ENCODE assay signal across 17 cellular contexts in genomic region chr16:8585942-8586341, GRCh38. TPM values are rescaled to one million over a fixed set of nuclear protein-coding genes. Genes with fewer than 3 reads are reported as not detected.
DNase-seq lines count a peak whose midpoint lies in the region; ATAC-seq, FAIRE-seq and TF ChIP-seq lines count a peak whose summit lies in the region.
"Had no signal": no experiment of that assay in that cellular context is flagged by ENCODE, and none has a peak within 500 bp of the region (broad histone marks: within the 10 kb centered on the region; RNA-seq: fewer than 3 reads in every experiment).

No MANE protein-coding gene starts in this region.

- in situ Hi-C loops in HepG2 (cut with HindIII; ENCODE audit: extremely low pct_ligation_motif_present, low pct_unique_long_range_greater_than_20kb): no loop called here

- H3K4me2 ChIP-seq in HepG2 (ENCODE audit: low read depth, low read length): no peak overlapping the region
- H3K4me2 ChIP-seq: A549, BLaER1 had no signal

- intact Hi-C loops in HepG2 (cut with micrococcal nuclease; ENCODE audit: unreplicated experiment) (no loop called here), right lobe of liver (cut with DNase I) (no loop called here)

- no peaks in the 10 kb centered on the region for H4K20me1 ChIP-seq in HepG2 (ENCODE audit: insufficient read depth, low read length)
- H4K20me1 ChIP-seq: BLaER1 had no signal

- BruUV-seq in HepG2 (replicated peaks; lab: Mats Ljungman, UMichigan): no TSS peak

- TF ChIP-seq RAD21 in HepG2 (CRISPR knock-in tag; IDR thresholded peaks at IDR 0.05): no peak

- POLR2A ChIA-PET in HepG2 (lab: Yijun Ruan, JAX): no interaction called here

- H3K36me3 ChIP-seq in HepG2 (replicated peaks in 1 of 2; ENCODE audit: control insufficient read depth in 1 of 2, insufficient read depth in 2 of 2, low read length in 2 of 2): no peaks in the 10 kb centered on the region
- H3K36me3 ChIP-seq in right lobe of liver: no peaks in the 10 kb centered on the region
- H3K36me3 ChIP-seq: BLaER1, HAP-1 had no signal

- H3K27me3 Mint-ChIP-seq in stimulated activated memory B cell treated with anti-CD40 and anti-IgM and Interleukin-4, amounts not matched to agents 10 μg/mL and 1 μg/mL and 100 μg/mL, for 72 hours: peaks cover 33% of the 10 kb centered on the region

- 0% methylated on average over 3 of the region's 3 CpGs for WGBS in HepG2 (ENCODE audit: low lambda C conversion rate)
- WGBS in right lobe of liver (ENCODE audit: insufficient coverage, low coverage, low lambda C conversion rate, missing lambda C conversion rate): 48% methylated on average over 3 of the region's 3 CpGs

- peaks cover 2% of the 10 kb centered on the region for H3K9me3 Mint-ChIP-seq in stimulated activated memory B cell treated with anti-CD40 and anti-IgM and Interleukin-4, amounts not matched to agents 10 μg/mL and 1 μg/mL and 100 μg/mL, for 72 hours
- H3K9me3 Mint-ChIP-seq: HFFc6 had no signal

- no peak overlapping the region for H3K4me3 Mint-ChIP-seq in stimulated activated memory B cell treated with anti-CD40 and anti-IgM and Interleukin-4, amounts not matched to agents 10 μg/mL and 1 μg/mL and 100 μg/mL, for 72 hours
- H3K4me3 Mint-ChIP-seq: CD8-positive, alpha-beta memory T cell; HFFc6 had no signal

- no peaks in the 10 kb centered on the region for H3K36me3 Mint-ChIP-seq in stimulated activated memory B cell treated with anti-CD40 and anti-IgM and Interleukin-4, amounts not matched to agents 10 μg/mL and 1 μg/mL and 100 μg/mL, for 72 hours

- H3K27ac Mint-ChIP-seq in stimulated activated memory B cell treated with anti-CD40 and anti-IgM and Interleukin-4, amounts not matched to agents 10 μg/mL and 1 μg/mL and 100 μg/mL, for 72 hours: no peak overlapping the region
- H3K27ac Mint-ChIP-seq: CD8-positive, alpha-beta memory T cell; HFFc6 had no signal

- no peak overlapping the region for H3K9ac ChIP-seq in HepG2 (ENCODE audit: insufficient read depth, low read depth, low read length)
- H3K9ac ChIP-seq: BLaER1 had no signal

- H3K27ac ChIP-seq in HepG2 (ENCODE audit: extremely low read length, insufficient read depth, low read length) (no peak overlapping the region), right lobe of liver (no peak overlapping the region), caudate nucleus (ENCODE audit: low read depth, low read length) (no peak overlapping the region)
- H3K27ac ChIP-seq: A549, BLaER1 had no signal

- H3K9me3 ChIP-seq in HepG2 (ENCODE audit: low read length) (no peaks in the 10 kb centered on the region), right lobe of liver (no peaks in the 10 kb centered on the region)
- H3K9me3 ChIP-seq: Caco-2, HAP-1 had no signal

- peaks cover 24% of the 10 kb centered on the region for H3K4me1 Mint-ChIP-seq in stimulated activated memory B cell treated with anti-CD40 and anti-IgM and Interleukin-4, amounts not matched to agents 10 μg/mL and 1 μg/mL and 100 μg/mL, for 72 hours

- peak; percentile 18 for FAIRE-seq in HepG2 (lab: Jason Lieb, UNC)
- FAIRE-seq: A549, GM12892 had no signal

- H2AFZ ChIP-seq in HepG2 (ENCODE audit: low read length): no peak overlapping the region

- TF ChIP-seq CTCF in HepG2 (CRISPR knock-in tag; IDR thresholded peaks at IDR 0.05) (no peak), right lobe of liver (IDR thresholded peaks at IDR 0.05) (no peak), fibroblast of mammary gland (conservative IDR thresholded peaks at IDR 0.05; ENCODE audit: control insufficient read depth, insufficient read depth, low read depth, low read length) (no peak)

- no peak for TF ChIP-seq POLR2A in HepG2 (IDR thresholded peaks at IDR 0.05; ENCODE audit: insufficient read depth in 1 of 2, low read depth in 2 of 2, low read length in 2 of 2)
- no peak for TF ChIP-seq POLR2A in right lobe of liver (IDR thresholded peaks at IDR 0.05)

- H3K79me2 ChIP-seq in HepG2 (ENCODE audit: insufficient read depth, low read length): no peaks in the 10 kb centered on the region

- no peak for ATAC-seq in HepG2
- ATAC-seq in right lobe of liver: no peak
- no peak for ATAC-seq in stimulated activated memory B cell treated with anti-CD40 and anti-IgM and Interleukin-4, amounts not matched to agents 10 μg/mL and 1 μg/mL and 100 μg/mL, for 72 hours
- ATAC-seq: A549 had no signal

- TF ChIP-seq EP300 in HepG2 (IDR thresholded peaks at IDR 0.05; ENCODE audit: low read depth in 2 of 2, low read length in 2 of 2) (no peak), HepG2 (CRISPR knock-in tag; IDR thresholded peaks at IDR 0.05; ENCODE audit: borderline replicate concordance) (no peak)

- H3K27me3 ChIP-seq in HepG2 (ENCODE audit: control insufficient read depth in 1 of 2, insufficient read depth in 2 of 2, low read length in 2 of 2) (peaks cover 16 to 55% of the 10 kb centered on the region in 2 experiments; a peak in 4 of 5 replicates), right lobe of liver (peaks cover 0 to 16% of the 10 kb centered on the region in 2 donors)

- H3K4me1 ChIP-seq in HepG2 (ENCODE audit: insufficient read depth, low read length) (peaks cover 29% of the 10 kb centered on the region), right lobe of liver (peaks cover 0 to 7% (median 0%) of the 10 kb centered on the region in 4 donors)
- H3K4me1 ChIP-seq: A549, Caco-2, HAP-1 had no signal

- CTCF ChIA-PET in HepG2 (lab: Yijun Ruan, JAX; ENCODE audit: low intra/inter-chr PET ratio, low total read pairs): no interaction called here

- H3K4me3 ChIP-seq in HepG2 (replicated peaks in 1 of 3; ENCODE audit: insufficient read depth in 1 of 3, low read depth in 2 of 3, low read length in 3 of 3): no peak overlapping the region
- no peak overlapping the region for H3K4me3 ChIP-seq in right lobe of liver
- H3K4me3 ChIP-seq in fibroblast of mammary gland (ENCODE audit: control insufficient read depth, low read depth, low read length): no peak overlapping the region
- H3K4me3 ChIP-seq: A549, BLaER1, HAP-1 had no signal

- no peak for DNase-seq in HepG2 (ENCODE audit: low spot score)
- DNase-seq in right lobe of liver: no peak
- DNase-seq in RPMI8226: peak; percentile 53
- DNase-seq in fibroblast of mammary gland (ENCODE audit: low read depth): peak; percentile 7
- no peak for DNase-seq in caudate nucleus (lab: John Stamatoyannopoulos, UW)
- DNase-seq: Caco-2; CD8-positive, alpha-beta memory T cell; DND-41; GDM1; GOT3; HFFc6 had no signal

TF ChIP-seq in HepG2, 621 proteins besides CTCF, POLR2A, EP300 and RAD21 (continues in another document):
- TF ChIP-seq ZNF747 (CRISPR knock-in tag; IDR thresholded peaks at IDR 0.05; ENCODE audit: borderline replicate concordance): no peak

RNA-seq across cellular contexts. Expression of gene TMEM114, which starts 4.4 kb away (rescaled TPM):
- total RNA-seq in HepG2 (2016; rRNA removed; fragmentation: Illumina TruSeq; extraction: Trizol) (not detected in 2 replicates), right lobe of liver (not detected)
- not detected in 2 replicates for total RNA-seq in HepG2 (2016; cell fraction: cytosol; rRNA removed; fragmentation: Illumina TruSeq; extraction: Trizol; ENCODE audit: low read depth)
- total RNA-seq in HepG2 (2016; cell fraction: insoluble cytoplasmic fraction; rRNA removed; fragmentation: Illumina TruSeq; extraction: Trizol): not detected in 2 replicates
- total RNA-seq in HepG2 (2016; cell fraction: membrane; rRNA removed; fragmentation: Illumina TruSeq; extraction: Trizol): not detected in 2 replicates
- total RNA-seq in HepG2 (2016; cell fraction: nucleus; rRNA removed; fragmentation: Illumina TruSeq; extraction: Trizol): not detected in 2 replicates
- polyA plus RNA-seq in HepG2 (2011; rRNA removed): not detected in 2 replicates
- polyA plus RNA-seq in HepG2 (2011; cell fraction: cytosol; rRNA removed): not detected in 2 replicates
- not detected in 2 replicates for polyA plus RNA-seq in HepG2 (2011; cell fraction: nucleus; rRNA removed)
- polyA plus RNA-seq in HepG2 (2012): not detected in 2 replicates
- polyA plus RNA-seq in HepG2 (2016; cell fraction: cytosol; fragmentation: Illumina TruSeq; extraction: Trizol; ENCODE audit: low read depth): not detected in 2 replicates
- polyA plus RNA-seq in HepG2 (2016; cell fraction: insoluble cytoplasmic fraction; fragmentation: Illumina TruSeq; extraction: Trizol; ENCODE audit: low read depth): not detected in 2 replicates
- not detected in 2 replicates for polyA plus RNA-seq in HepG2 (2016; cell fraction: membrane; fragmentation: Illumina TruSeq; extraction: Trizol; ENCODE audit: low read depth)
- not detected in 2 replicates for polyA plus RNA-seq in HepG2 (2016; cell fraction: nucleus; fragmentation: Illumina TruSeq; extraction: Trizol; ENCODE audit: insufficient read depth, low read depth)
- not detected in 2 replicates for polyA minus RNA-seq in HepG2 (2011; rRNA and poly(A)+ RNA removed; ENCODE audit: low replicate concordance)
- polyA minus RNA-seq in HepG2 (2011; cell fraction: cytosol; rRNA and poly(A)+ RNA removed): not detected in 2 replicates
- polyA minus RNA-seq in HepG2 (2011; cell fraction: nucleus; rRNA and poly(A)+ RNA removed): not detected in 2 replicates
- total RNA-seq: Caco-2; CD8-positive, alpha-beta memory T cell; HFFc6; HT1080 had no signal
- polyA plus RNA-seq: A549; CD8-positive, alpha-beta memory T cell had no signal

RNA-seq across cellular contexts. Expression of gene METTL22, which starts 35.6 kb away (rescaled TPM):
- total RNA-seq in HepG2 (2016; rRNA removed; fragmentation: Illumina TruSeq; extraction: Trizol) (23.3 and 36.2 TPM in 2 replicates), right lobe of liver (10 to 100 TPM; 11.3 to 15.2 (median 13.7) TPM)
- 48.3 and 64.6 TPM in 2 replicates for total RNA-seq in HepG2 (2016; cell fraction: cytosol; rRNA removed; fragmentation: Illumina TruSeq; extraction: Trizol; ENCODE audit: low read depth)
- total RNA-seq in HepG2 (2016; cell fraction: insoluble cytoplasmic fraction; rRNA removed; fragmentation: Illumina TruSeq; extraction: Trizol): 19.9 and 37.6 TPM in 2 replicates
- total RNA-seq in HepG2 (2016; cell fraction: membrane; rRNA removed; fragmentation: Illumina TruSeq; extraction: Trizol): 53.5 and 59.9 TPM in 2 replicates
- 55.5 and 57.5 TPM in 2 replicates for total RNA-seq in HepG2 (2016; cell fraction: nucleus; rRNA removed; fragmentation: Illumina TruSeq; extraction: Trizol)
- 94.8 and 117 TPM in 2 replicates for polyA plus RNA-seq in HepG2 (2011; rRNA removed)
- polyA plus RNA-seq in HepG2 (2011; cell fraction: cytosol; rRNA removed): 72.4 and 79.6 TPM in 2 replicates
- polyA plus RNA-seq in HepG2 (2011; cell fraction: nucleus; rRNA removed): 323 and 325 TPM in 2 replicates
- 36.8 and 41.4 TPM in 2 replicates for polyA plus RNA-seq in HepG2 (2012)
- polyA plus RNA-seq in HepG2 (2016; cell fraction: cytosol; fragmentation: Illumina TruSeq; extraction: Trizol; ENCODE audit: low read depth): 50.0 and 66.7 TPM in 2 replicates
- 23.8 and 27.8 TPM in 2 replicates for polyA plus RNA-seq in HepG2 (2016; cell fraction: insoluble cytoplasmic fraction; fragmentation: Illumina TruSeq; extraction: Trizol; ENCODE audit: low read depth)
- polyA plus RNA-seq in HepG2 (2016; cell fraction: membrane; fragmentation: Illumina TruSeq; extraction: Trizol; ENCODE audit: low read depth): 50.2 and 62.5 TPM in 2 replicates
- 84.6 and 91.3 TPM in 2 replicates for polyA plus RNA-seq in HepG2 (2016; cell fraction: nucleus; fragmentation: Illumina TruSeq; extraction: Trizol; ENCODE audit: insufficient read depth, low read depth)
- 102 and 146 TPM in 2 replicates for polyA minus RNA-seq in HepG2 (2011; rRNA and poly(A)+ RNA removed; ENCODE audit: low replicate concordance)
- 28.3 and 29.5 TPM in 2 replicates for polyA minus RNA-seq in HepG2 (2011; cell fraction: cytosol; rRNA and poly(A)+ RNA removed)
- 139 and 160 TPM in 2 replicates for polyA minus RNA-seq in HepG2 (2011; cell fraction: nucleus; rRNA and poly(A)+ RNA removed)

Comparison
In these comparisons a context has a peak if more than half of its experiments do, and no peak if none do; other contexts are left out.
1. DNase-seq: peak in RPMI8226 (single experiment) and fibroblast of mammary gland (single experiment); none in HepG2 (single experiment), right lobe of liver (0 of 3) and caudate nucleus (0 of 61).